ENCODE assay signal across 26 cellular contexts in the genomic region with DNA sequence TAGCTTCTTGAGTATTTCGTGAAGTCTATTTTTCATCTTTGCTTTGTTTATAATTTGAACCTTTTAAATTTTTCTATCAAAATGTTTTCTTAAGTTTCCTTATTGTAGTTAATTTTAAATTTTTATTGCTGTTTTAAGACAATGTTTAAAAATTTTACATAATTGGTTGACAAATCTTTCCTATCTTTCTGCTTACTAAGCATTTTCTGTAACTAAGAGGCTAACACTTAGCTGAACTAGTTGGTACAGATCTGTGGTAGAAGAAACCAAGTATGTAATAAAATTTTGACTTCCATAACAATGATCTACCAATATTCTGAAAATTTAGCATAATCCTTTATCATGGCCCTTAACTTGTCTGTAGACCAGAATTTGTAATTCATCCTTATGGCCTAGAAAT.
"Had no signal": no experiment of that assay in that cellular context is flagged by ENCODE, and none has a peak within 500 bp of the region (broad histone marks: within the 10 kb centered on the region; RNA-seq: fewer than 3 reads in every experiment).

No MANE protein-coding gene starts in this region.

- H3K4me1 Mint-ChIP-seq: natural killer cell; nephron progenitor cell; neural progenitor cell; stimulated activated naive B cell treated with anti-CD40 and anti-IgM and Interleukin-4, amounts not matched to agents 10 μg/mL and 1 μg/mL and 100 μg/mL, for 72 hours had no signal

- H3K4me3 Mint-ChIP-seq: natural killer cell; nephron progenitor cell; neural progenitor cell; stimulated activated naive B cell treated with anti-CD40 and anti-IgM and Interleukin-4, amounts not matched to agents 10 μg/mL and 1 μg/mL and 100 μg/mL, for 72 hours had no signal

- H3K27ac ChIP-seq: left lung, lower lobe of right lung, neural progenitor cell, neutrophil, right atrium auricular region, sigmoid colon, stomach, testis, thyroid gland, transverse colon, upper lobe of left lung, vagina had no signal

- H3K36me3 ChIP-seq: left lung, lower lobe of right lung, neural progenitor cell, neutrophil, right atrium auricular region, sigmoid colon, stomach, thyroid gland, transverse colon, upper lobe of left lung, vagina had no signal

- H3K27me3 ChIP-seq: left lung, neural progenitor cell, neutrophil, right atrium auricular region, sigmoid colon, stomach, testis, thyroid gland, transverse colon, upper lobe of left lung, vagina had no signal

- H3K27me3 Mint-ChIP-seq: progenitor cell of endocrine pancreas had no signal

- H2AFZ ChIP-seq: neural progenitor cell had no signal

- H3K9ac ChIP-seq: neural progenitor cell had no signal

- FAIRE-seq: keratinocyte had no signal

- H3K27ac Mint-ChIP-seq: natural killer cell; nephron progenitor cell; neural progenitor cell; progenitor cell of endocrine pancreas; stimulated activated naive B cell treated with anti-CD40 and anti-IgM and Interleukin-4, amounts not matched to agents 10 μg/mL and 1 μg/mL and 100 μg/mL, for 72 hours had no signal

- H3K4me1 ChIP-seq: left lung, lower lobe of right lung, neural progenitor cell, right atrium auricular region, sigmoid colon, stomach, testis, upper lobe of left lung had no signal

- H3K36me3 Mint-ChIP-seq: neural progenitor cell; stimulated activated naive B cell treated with anti-CD40 and anti-IgM and Interleukin-4, amounts not matched to agents 10 μg/mL and 1 μg/mL and 100 μg/mL, for 72 hours had no signal

- ATAC-seq: left lung; lower lobe of right lung; natural killer cell; stimulated activated naive B cell treated with anti-CD40 and anti-IgM and Interleukin-4, amounts not matched to agents 10 μg/mL and 1 μg/mL and 100 μg/mL, for 72 hours; stimulated activated naive CD8-positive, alpha-beta T cell treated with anti-CD3 and anti-CD28 coated beads, Interleukin-15, Interleukin-2, amounts not matched to agents 100 U/mL and 50 U/mL, for 24 hours had no signal

- H3K9me3 ChIP-seq: neutrophil, testis, thyroid gland, vagina had no signal

- H3K4me3 ChIP-seq: left lung, lower lobe of right lung, neural progenitor cell, right atrium auricular region, sigmoid colon, smooth muscle cell, stomach, testis, thyroid gland, transverse colon, upper lobe of left lung, vagina had no signal

- DNase-seq: hippocampal formation; left colon; left lung; lower lobe of right lung; mammary epithelial cell; mesenchymal stem cell; natural killer cell; nephron progenitor cell; occipital lobe; sigmoid colon; stimulated activated CD4-positive, alpha-beta T cell treated with anti-CD3 and anti-CD28 coated beads, Interleukin-1b, Interleukin-23, amount 100 ng/mL, for 48 hours; stimulated activated CD4-positive, alpha-beta T cell treated with anti-CD3 and anti-CD28 coated beads, Interleukin-2, amount 100 ng/mL, for 48 hours; stimulated activated naive B cell treated with anti-CD40 and anti-IgM and Interleukin-4, amounts not matched to agents 10 μg/mL and 1 μg/mL and 100 μg/mL, for 72 hours; stimulated activated naive CD8-positive, alpha-beta T cell treated with anti-CD3 and anti-CD28 coated beads, Interleukin-15, Interleukin-2, amounts not matched to agents 100 U/mL and 50 U/mL, for 24 hours; stomach; testis; thyroid gland; transverse colon; upper lobe of left lung had no signal

- H3K4me2 ChIP-seq: neural progenitor cell, smooth muscle cell had no signal
